Comparison of ENCODE assay signal across 15 cellular contexts in genomic region chr7:611281-611810, GRCh38.
A peak's percentile ranks its signal among the peaks of the same experiment; 100 is the strongest.
DNase-seq lines count a peak whose midpoint lies in the region; ATAC-seq, FAIRE-seq and TF ChIP-seq lines count a peak whose summit lies in the region.
"Had no signal": no experiment of that assay in that cellular context is flagged by ENCODE, and none has a peak within 500 bp of the region (broad histone marks: within the 10 kb centered on the region; RNA-seq: fewer than 3 reads in every experiment).

No MANE protein-coding gene starts in this region.

- H3K9me3 Mint-ChIP-seq in activated naive CD8-positive, alpha-beta T cell treated with anti-CD3 and anti-CD28 coated beads, Interleukin-2, amount 10 ng/mL, durations not matched to agents 7 days and 5 days: peaks cover 10% of the 10 kb centered on the region
- peaks cover 3% of the 10 kb centered on the region for H3K9me3 Mint-ChIP-seq in stimulated activated effector memory CD8-positive, alpha-beta T cell treated with anti-CD3 and anti-CD28 coated beads, Interleukin-12 subunit alpha, Interleukin-12 subunit beta, amount 100 ng/mL, for 72 hours
- peaks cover 9% of the 10 kb centered on the region for H3K9me3 Mint-ChIP-seq in progenitor cell of endocrine pancreas (ENCODE audit: low read depth)

- no peaks in the 10 kb centered on the region for H3K9me3 ChIP-seq in DND-41 (ENCODE audit: insufficient read depth, low read length, severe bottlenecking)
- no peaks in the 10 kb centered on the region for H3K9me3 ChIP-seq in kidney (ENCODE audit: control insufficient read depth in 1 of 2, low read length in 2 of 2)

- no peaks in the 10 kb centered on the region for H3K27me3 ChIP-seq in DND-41 (ENCODE audit: insufficient read depth, low read length, poor library complexity)

- POLR2A ChIA-PET in activated naive CD8-positive, alpha-beta T cell treated with anti-CD3 and anti-CD28 coated beads, Interleukin-2, amount 10 ng/mL, durations not matched to agents 7 days and 5 days (lab: Charles Lee): interaction anchor here (0.9 kb wide), 1 partner anchor 249 kb away, joined by 4 read pairs; no protein-coding TSS in a partner anchor

- H3K4me1 ChIP-seq in DND-41 (ENCODE audit: insufficient read depth, low read length): peaks cover 93% of the 10 kb centered on the region
- peaks cover 2 to 18% of the 10 kb centered on the region in 2 donors for H3K4me1 ChIP-seq in kidney (ENCODE audit: control insufficient read depth in 1 of 2, insufficient read depth in 1 of 2, low read depth in 1 of 2, low read length in 2 of 2)

- TF ChIP-seq CTCF in DND-41 (IDR thresholded peaks at IDR 0.05; ENCODE audit: borderline replicate concordance, extremely low read depth, low read length, poor library complexity, severe bottlenecking) (no peak), kidney (IDR thresholded peaks at IDR 0.05; ENCODE audit: borderline replicate concordance, extremely low read depth, insufficient read depth) (no peak), progenitor cell of endocrine pancreas (IDR thresholded peaks at IDR 0.05; ENCODE audit: unreplicated experiment) (no peak)

- peak overlapping the region; percentile 48 for H3K9ac ChIP-seq in DND-41 (ENCODE audit: low read depth, low read length)
- no peak overlapping the region for H3K9ac ChIP-seq in kidney (ENCODE audit: low read length in 2 of 2)

- H3K36me3 ChIP-seq in DND-41 (ENCODE audit: insufficient read depth, low read length): peaks cover 25% of the 10 kb centered on the region
- no peaks in the 10 kb centered on the region for H3K36me3 ChIP-seq in kidney (ENCODE audit: control insufficient read depth in 1 of 2, insufficient read depth in 2 of 2, low read length in 2 of 2)

- no peaks in the 10 kb centered on the region for H3K27me3 Mint-ChIP-seq in activated naive CD8-positive, alpha-beta T cell treated with anti-CD3 and anti-CD28 coated beads, Interleukin-2, amount 10 ng/mL, durations not matched to agents 7 days and 5 days
- no peaks in the 10 kb centered on the region for H3K27me3 Mint-ChIP-seq in progenitor cell of endocrine pancreas

- no peak overlapping the region for H2AFZ ChIP-seq in DND-41 (ENCODE audit: low read depth, low read length)

- peaks cover 63% of the 10 kb centered on the region for H3K4me1 Mint-ChIP-seq in activated naive CD8-positive, alpha-beta T cell treated with anti-CD3 and anti-CD28 coated beads, Interleukin-2, amount 10 ng/mL, durations not matched to agents 7 days and 5 days
- peaks cover 70% of the 10 kb centered on the region for H3K4me1 Mint-ChIP-seq in stimulated activated effector memory CD8-positive, alpha-beta T cell treated with anti-CD3 and anti-CD28 coated beads, Interleukin-12 subunit alpha, Interleukin-12 subunit beta, amount 100 ng/mL, for 72 hours
- peaks cover 7% of the 10 kb centered on the region for H3K4me1 Mint-ChIP-seq in progenitor cell of endocrine pancreas (ENCODE audit: low read depth)

- no peak for ATAC-seq in DND-41 (ENCODE audit: insufficient read depth, low read depth)
- no peak for ATAC-seq in activated naive CD8-positive, alpha-beta T cell treated with anti-CD3 and anti-CD28 coated beads, Interleukin-2, amount 10 ng/mL, durations not matched to agents 7 days and 5 days (ENCODE audit: low read depth)
- no peak for ATAC-seq in stimulated activated effector memory CD8-positive, alpha-beta T cell treated with anti-CD3 and anti-CD28 coated beads, Interleukin-12 subunit alpha, Interleukin-12 subunit beta, amount 100 ng/mL, for 72 hours
- no peak for ATAC-seq in GM18907 (IDR thresholded peaks at IDR 0.05; ENCODE audit: unreplicated experiment)
- ATAC-seq in GM21360 (IDR thresholded peaks at IDR 0.05; ENCODE audit: unreplicated experiment): no peak

- H4K20me1 ChIP-seq in DND-41 (ENCODE audit: insufficient read depth, low read length): peaks cover 5% of the 10 kb centered on the region; the same call in 1 of the 2 replicates

- peaks cover 13% of the 10 kb centered on the region for H3K36me3 Mint-ChIP-seq in activated naive CD8-positive, alpha-beta T cell treated with anti-CD3 and anti-CD28 coated beads, Interleukin-2, amount 10 ng/mL, durations not matched to agents 7 days and 5 days
- peaks cover 35% of the 10 kb centered on the region for H3K36me3 Mint-ChIP-seq in stimulated activated effector memory CD8-positive, alpha-beta T cell treated with anti-CD3 and anti-CD28 coated beads, Interleukin-12 subunit alpha, Interleukin-12 subunit beta, amount 100 ng/mL, for 72 hours
- peaks cover 2% of the 10 kb centered on the region for H3K36me3 Mint-ChIP-seq in progenitor cell of endocrine pancreas (ENCODE audit: insufficient read depth)

- H3K27ac Mint-ChIP-seq in activated naive CD8-positive, alpha-beta T cell treated with anti-CD3 and anti-CD28 coated beads, Interleukin-2, amount 10 ng/mL, durations not matched to agents 7 days and 5 days: peak overlapping the region; percentile 92
- peak overlapping the region; percentile 93 for H3K27ac Mint-ChIP-seq in stimulated activated effector memory CD8-positive, alpha-beta T cell treated with anti-CD3 and anti-CD28 coated beads, Interleukin-12 subunit alpha, Interleukin-12 subunit beta, amount 100 ng/mL, for 72 hours
- H3K27ac Mint-ChIP-seq in progenitor cell of endocrine pancreas: no peak overlapping the region

- H3K4me3 ChIP-seq in DND-41 (ENCODE audit: low read depth in 1 of 2, low read length in 2 of 2) (no peak overlapping the region), kidney (ENCODE audit: low read length in 2 of 2) (no peak overlapping the region)

- peak overlapping the region; percentile 93 for H3K27ac ChIP-seq in DND-41 (ENCODE audit: low read length)
- H3K27ac ChIP-seq in kidney (ENCODE audit: low read depth in 2 of 2, low read length in 2 of 2): peak overlapping the region; percentile 16 to 63
- H3K27ac ChIP-seq: RWPE1 had no signal

- peaks cover 93% of the 10 kb centered on the region for H3K79me2 ChIP-seq in DND-41 (ENCODE audit: insufficient read depth, low read length)

- FAIRE-seq in kidney (lab: Jason Lieb, UNC): no peak
- FAIRE-seq: H1, islet of Langerhans, TTC549 had no signal

- peak overlapping the region; percentile 57 for H3K4me2 ChIP-seq in DND-41 (ENCODE audit: insufficient read depth, low read length)

- intact Hi-C loops in kidney (cut with DNase I): no loop called here

- DNase-seq in DND-41: no peak
- no peak for DNase-seq in activated naive CD8-positive, alpha-beta T cell treated with anti-CD3 and anti-CD28 coated beads, Interleukin-2, amount 10 ng/mL, durations not matched to agents 7 days and 5 days
- DNase-seq in kidney: peak; percentile 65
- no peak for DNase-seq in stimulated activated effector memory CD8-positive, alpha-beta T cell treated with anti-CD3 and anti-CD28 coated beads, Interleukin-12 subunit alpha, Interleukin-12 subunit beta, amount 100 ng/mL, for 72 hours (ENCODE audit: low spot score in 2 of 2)
- no peak for DNase-seq in progenitor cell of endocrine pancreas (ENCODE audit: low spot score, unreplicated experiment)
- DNase-seq: DMS 273 treated with DMSO at 0.1 percent for 48 hours; NCI-H1105; NCI-H526; stimulated activated naive CD4-positive, alpha-beta T cell treated with Interleukin-2 at 50 U/mL for 16 hours had no signal

- H3K4me3 Mint-ChIP-seq in activated naive CD8-positive, alpha-beta T cell treated with anti-CD3 and anti-CD28 coated beads, Interleukin-2, amount 10 ng/mL, durations not matched to agents 7 days and 5 days: peak overlapping the region; percentile 64
- peak overlapping the region; percentile 64 for H3K4me3 Mint-ChIP-seq in stimulated activated effector memory CD8-positive, alpha-beta T cell treated with anti-CD3 and anti-CD28 coated beads, Interleukin-12 subunit alpha, Interleukin-12 subunit beta, amount 100 ng/mL, for 72 hours
- H3K4me3 Mint-ChIP-seq in progenitor cell of endocrine pancreas (ENCODE audit: low read depth): no peak overlapping the region
